Comparison of ENCODE assay signal across 1 cellular context in the genomic region with DNA sequence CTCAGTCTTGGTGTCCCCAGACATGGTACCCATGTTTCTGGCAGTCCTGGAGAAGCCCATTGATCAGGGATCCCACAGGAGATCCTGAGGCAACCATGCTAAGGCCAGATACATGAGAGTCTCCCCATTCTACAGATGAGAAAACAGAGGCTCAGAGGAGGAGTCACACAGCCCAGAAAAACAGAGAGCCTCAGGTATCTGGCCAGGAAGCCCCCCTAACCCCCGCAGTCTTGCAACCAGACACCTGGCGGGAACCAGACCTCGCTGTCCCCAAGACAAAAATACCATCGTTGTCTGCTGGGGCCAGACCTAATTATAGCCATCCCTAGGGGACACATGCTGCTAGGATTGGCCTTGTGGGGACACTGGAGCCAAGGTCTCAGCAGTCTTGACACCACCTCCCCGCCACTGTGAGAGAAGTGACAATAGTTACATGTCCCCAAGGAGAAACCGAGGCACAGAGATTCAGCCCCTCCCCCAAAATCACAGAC.
TF ChIP-seq lines count a peak whose summit lies in the region.

No MANE protein-coding gene starts in this region.

TF ChIP-seq in H1, 55 proteins besides CTCF, POLR2A, EP300 and RAD21:
- 0 out of 2 replicates have a peak, but pooled peaks have one; percentile 4 for TF ChIP-seq KDM1A (IDR thresholded peaks at IDR 0.05; ENCODE audit: borderline replicate concordance, low read length)
- no peak for TF ChIP-seq BCL11A (IDR thresholded peaks at IDR 0.05; ENCODE audit: low read depth in 2 of 2, low read length in 2 of 2)
